Comparison of ENCODE assay signal across 1 cellular context in genomic region chr6:116330511-116330910, GRCh38.
TF ChIP-seq lines count a peak whose summit lies in the region.

No MANE protein-coding gene starts in this region.

TF ChIP-seq in K562, 482 proteins besides CTCF, POLR2A, EP300 and RAD21:
- TF ChIP-seq CLOCK (CRISPR knock-in tag; IDR thresholded peaks at IDR 0.05; ENCODE audit: borderline replicate concordance) (no peak), ZNF316 (IDR thresholded peaks at IDR 0.05) (peak; percentile 39), ZNF76 (CRISPR knock-in tag; IDR thresholded peaks at IDR 0.05; ENCODE audit: borderline replicate concordance) (no peak), GMEB1 (CRISPR knock-in tag; IDR thresholded peaks at IDR 0.05) (no peak)
